Comparison of ENCODE assay signal across 9 cellular contexts in genomic region chr12:116697305-116698130, GRCh38. TPM values are rescaled to one million over a fixed set of nuclear protein-coding genes. Genes with fewer than 3 reads are reported as not detected.
A peak's percentile ranks its signal among the peaks of the same experiment; 100 is the strongest.
DNase-seq lines count a peak whose midpoint lies in the region; ATAC-seq and TF ChIP-seq lines count a peak whose summit lies in the region.
"Had no signal": no experiment of that assay in that cellular context is flagged by ENCODE, and none has a peak within 500 bp of the region (broad histone marks: within the 10 kb centered on the region; RNA-seq: fewer than 3 reads in every experiment).

No MANE protein-coding gene starts in this region.

- no peaks in the 10 kb centered on the region for H3K36me3 Mint-ChIP-seq in endodermal cell (ENCODE audit: low read depth)
- no peaks in the 10 kb centered on the region for H3K36me3 Mint-ChIP-seq in stimulated activated effector memory CD8-positive, alpha-beta T cell treated with anti-CD3 and anti-CD28 coated beads, Interleukin-12 subunit alpha, Interleukin-12 subunit beta, amount 100 ng/mL, for 72 hours
- H3K36me3 Mint-ChIP-seq: natural killer cell treated with Interleukin-12 subunit alpha and Interleukin-12 subunit beta and Interleukin-15 and Interleukin-18, amount 100 ng/mL, for 72 hours had no signal

- no peaks in the 10 kb centered on the region for H3K36me3 ChIP-seq in endodermal cell (ENCODE audit: control insufficient read depth, insufficient read depth, low read length)

- H3K4me3 Mint-ChIP-seq in endodermal cell = no peak overlapping the region
- H3K4me3 Mint-ChIP-seq in stimulated activated effector memory CD8-positive, alpha-beta T cell treated with anti-CD3 and anti-CD28 coated beads, Interleukin-12 subunit alpha, Interleukin-12 subunit beta, amount 100 ng/mL, for 72 hours = no peak overlapping the region
- H3K4me3 Mint-ChIP-seq: natural killer cell treated with Interleukin-12 subunit alpha and Interleukin-12 subunit beta and Interleukin-15 and Interleukin-18, amount 100 ng/mL, for 72 hours had no signal

- TF ChIP-seq CTCF in 22Rv1 (IDR thresholded peaks at IDR 0.05) = peak; percentile 60
- peak; percentile 36 for TF ChIP-seq CTCF in GM12865 (IDR thresholded peaks at IDR 0.05; ENCODE audit: insufficient read depth, low read depth, low read length, missing control alignments)
- TF ChIP-seq CTCF in endodermal cell (conservative IDR thresholded peaks at IDR 0.05) = peak; percentile 82

- H3K27me3 ChIP-seq in endodermal cell (ENCODE audit: control insufficient read depth, insufficient read depth, low read length, poor library complexity, severe bottlenecking) = peaks cover 12% of the 10 kb centered on the region

- DNase-seq in GM12865 (ENCODE audit: low read depth) (peak; percentile 35), NCI-H82 (lab: John Stamatoyannopoulos, UW) (peak; percentile 75), endodermal cell (peak; percentile 95), HK-2 (ENCODE audit: unreplicated experiment) (no peak), NCI-H446 treated with DMSO at 0.1 percent for 48 hours (lab: John Stamatoyannopoulos, UW) (no peak)
- no peak for DNase-seq in stimulated activated effector memory CD8-positive, alpha-beta T cell treated with anti-CD3 and anti-CD28 coated beads, Interleukin-12 subunit alpha, Interleukin-12 subunit beta, amount 100 ng/mL, for 72 hours (ENCODE audit: low spot score in 2 of 2)

- H3K27ac ChIP-seq in 22Rv1 = peak overlapping the region; percentile 93
- no peak overlapping the region for H3K27ac ChIP-seq in endodermal cell (ENCODE audit: low read depth, low read length)

- WGBS in endodermal cell (ENCODE audit: insufficient coverage in 1 of 2, insufficient read length in 1 of 2), 2 experiments = 74 to 76% methylated on average over 7 to 18 of the region's 18 CpGs

- H3K9me3 ChIP-seq in endodermal cell (ENCODE audit: control insufficient read depth, low read length) = peaks cover 5% of the 10 kb centered on the region

- ATAC-seq in stimulated activated effector memory CD8-positive, alpha-beta T cell treated with anti-CD3 and anti-CD28 coated beads, Interleukin-12 subunit alpha, Interleukin-12 subunit beta, amount 100 ng/mL, for 72 hours = peak; percentile 31
- ATAC-seq in GM19452 (IDR thresholded peaks at IDR 0.05; ENCODE audit: unreplicated experiment) = no peak

- peak overlapping the region; percentile 85 for H3K27ac Mint-ChIP-seq in endodermal cell
- no peak overlapping the region for H3K27ac Mint-ChIP-seq in stimulated activated effector memory CD8-positive, alpha-beta T cell treated with anti-CD3 and anti-CD28 coated beads, Interleukin-12 subunit alpha, Interleukin-12 subunit beta, amount 100 ng/mL, for 72 hours
- H3K27ac Mint-ChIP-seq: natural killer cell treated with Interleukin-12 subunit alpha and Interleukin-12 subunit beta and Interleukin-15 and Interleukin-18, amount 100 ng/mL, for 72 hours had no signal

- peaks cover 2% of the 10 kb centered on the region for H3K27me3 Mint-ChIP-seq in endodermal cell (ENCODE audit: insufficient read depth)

- H3K9me3 Mint-ChIP-seq in endodermal cell = peaks cover 3% of the 10 kb centered on the region
- no peaks in the 10 kb centered on the region for H3K9me3 Mint-ChIP-seq in stimulated activated effector memory CD8-positive, alpha-beta T cell treated with anti-CD3 and anti-CD28 coated beads, Interleukin-12 subunit alpha, Interleukin-12 subunit beta, amount 100 ng/mL, for 72 hours
- H3K9me3 Mint-ChIP-seq: natural killer cell treated with Interleukin-12 subunit alpha and Interleukin-12 subunit beta and Interleukin-15 and Interleukin-18, amount 100 ng/mL, for 72 hours had no signal

- H3K4me1 ChIP-seq in endodermal cell (ENCODE audit: control insufficient read depth, insufficient read depth, low read length) = peaks cover 8% of the 10 kb centered on the region

- H3K9ac ChIP-seq in endodermal cell (ENCODE audit: extremely low read depth, low read length, poor library complexity, severe bottlenecking) = no peak overlapping the region

- H3K4me3 ChIP-seq in GM12865 (ENCODE audit: low read depth, low read length) = no peak overlapping the region
- no peak overlapping the region for H3K4me3 ChIP-seq in endodermal cell (ENCODE audit: low read length)

- peaks cover 50% of the 10 kb centered on the region for H3K4me1 Mint-ChIP-seq in endodermal cell
- H3K4me1 Mint-ChIP-seq in stimulated activated effector memory CD8-positive, alpha-beta T cell treated with anti-CD3 and anti-CD28 coated beads, Interleukin-12 subunit alpha, Interleukin-12 subunit beta, amount 100 ng/mL, for 72 hours = peaks cover 5% of the 10 kb centered on the region

RNA-seq across cellular contexts. Expression of gene SPRING1, which starts 40.4 kb away (rescaled TPM):
- 100 to 1,000 TPM in 1 of 2 donors, 10 to 100 TPM in 1; 81.7 to 108 TPM for total RNA-seq in endodermal cell
- 30.1 TPM for polyA plus RNA-seq in endodermal cell (2013, experiment 1 of 2)
- polyA plus RNA-seq in endodermal cell (2013, experiment 2 of 2) = 27.0 TPM

RNA-seq across cellular contexts. Expression of gene RNFT2, which starts 40.6 kb away (rescaled TPM):
- 10 to 100 TPM; 28.0 to 51.2 TPM for total RNA-seq in endodermal cell
- polyA plus RNA-seq in endodermal cell (2013, experiment 1 of 2) = 21.6 TPM
- 22.1 TPM for polyA plus RNA-seq in endodermal cell (2013, experiment 2 of 2)

Comparison
In these comparisons a context has a peak if more than half of its experiments do, and no peak if none do; other contexts are left out.
1. DNase-seq: peak in GM12865 (single experiment), NCI-H82 (single experiment) and endodermal cell (single experiment); none in stimulated activated effector memory CD8-positive, alpha-beta T cell treated with anti-CD3 and anti-CD28 coated beads, Interleukin-12 subunit alpha, Interleukin-12 subunit beta, amount 100 ng/mL, for 72 hours (0 of 2), HK-2 (single experiment) and NCI-H446 treated with DMSO at 0.1 percent for 48 hours (single experiment).
2. Peak in every context shown above with its lines, with median percentiles within 50 percentile points of each other: CTCF ChIP-seq.